Comparison of ENCODE assay signal across 25 cellular contexts in genomic region chr10:80729896-80730295, GRCh38.
"Had no signal": no experiment of that assay in that cellular context is flagged by ENCODE, and none has a peak within 500 bp of the region (broad histone marks: within the 10 kb centered on the region; RNA-seq: fewer than 3 reads in every experiment).

No MANE protein-coding gene starts in this region.

- H3K9me3 ChIP-seq: colonic mucosa, esophagus squamous epithelium, gastrocnemius medialis, gastroesophageal sphincter, heart left ventricle, heart right ventricle had no signal

- FAIRE-seq: colon, endometrium, endothelial cell of umbilical vein, frontal cortex had no signal

- DNase-seq: colonic mucosa; cortex of kidney; dermis blood vessel endothelial cell; dorsolateral prefrontal cortex; effector CD4-positive, alpha-beta T cell; effector CD8-positive, alpha-beta T cell; effector memory CD4-positive, alpha-beta T cell; effector memory CD8-positive, alpha-beta T cell; endodermal cell; erythroblast; esophagus squamous epithelium; foreskin fibroblast; foreskin melanocyte; gastrocnemius medialis; glutamatergic neuron; heart left ventricle; heart right ventricle had no signal

- H3K27me3 ChIP-seq: colonic mucosa, foreskin keratinocyte, gastrocnemius medialis, heart left ventricle had no signal

- H3K36me3 ChIP-seq: colonic mucosa, esophagus squamous epithelium, gastrocnemius medialis, gastroesophageal sphincter, heart left ventricle, heart right ventricle had no signal

- ATAC-seq: effector memory CD8-positive, alpha-beta T cell; gastrocnemius medialis; gastroesophageal sphincter; heart left ventricle; heart right ventricle had no signal

- H3K4me3 ChIP-seq: colonic mucosa, coronary artery, dorsolateral prefrontal cortex, esophagus squamous epithelium, gastrocnemius medialis, gastroesophageal sphincter, heart left ventricle, heart right ventricle had no signal

- H3K27ac ChIP-seq: colonic mucosa, coronary artery, dorsolateral prefrontal cortex, epithelial cell of prostate, esophagus squamous epithelium, foreskin keratinocyte, gastrocnemius medialis, gastroesophageal sphincter, heart left ventricle, heart right ventricle had no signal

- H3K4me1 ChIP-seq: colonic mucosa, esophagus squamous epithelium, foreskin keratinocyte, gastrocnemius medialis, gastroesophageal sphincter, heart left ventricle, heart right ventricle had no signal
